21 cellular contexts compared by ENCODE assay signal in the genomic region with DNA sequence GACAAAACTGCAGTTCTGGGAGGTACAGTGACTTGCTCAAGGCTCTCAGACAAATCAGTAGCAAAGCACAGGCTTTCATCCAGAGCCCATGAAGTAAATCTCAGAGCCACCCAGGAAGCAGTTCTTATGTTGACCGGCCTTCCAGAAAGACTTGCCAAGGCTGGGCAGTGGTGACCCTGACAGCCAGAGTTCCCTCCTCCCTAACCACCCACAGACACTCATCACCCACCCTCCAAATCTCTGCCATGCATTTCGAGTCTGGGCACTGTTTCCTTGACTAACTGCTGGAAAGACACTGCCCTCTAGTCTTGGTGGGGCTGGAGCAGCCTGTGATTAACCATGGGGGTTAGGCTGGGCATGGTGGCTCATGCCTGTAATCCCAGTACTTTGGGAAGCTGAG.
"Had no signal": no experiment of that assay in that cellular context is flagged by ENCODE, and none has a peak within 500 bp of the region (broad histone marks: within the 10 kb centered on the region; RNA-seq: fewer than 3 reads in every experiment).

No MANE protein-coding gene starts in this region.

- H3K9me3 ChIP-seq: left lung, pancreas had no signal

- H3K4me3 ChIP-seq: left lung, pancreas had no signal

- H3K27me3 ChIP-seq: brain microvascular endothelial cell, left lung, pancreas had no signal

- H3K27ac Mint-ChIP-seq: activated CD8-positive, alpha-beta memory T cell treated with anti-CD3 and anti-CD28 coated beads, Interleukin-2, amount 10 ng/mL, durations not matched to agents 7 days and 5 days; activated naive CD4-positive, alpha-beta T cell treated with anti-CD3 and anti-CD28 coated beads, Interleukin-2, amount 50 U/mL, for 72 hours; stimulated activated memory B cell treated with anti-CD40 and anti-IgM and Interleukin-4, amounts not matched to agents 10 μg/mL and 1 μg/mL and 100 μg/mL, for 72 hours; T-helper 2 cell treated with Interferon-gamma antibody and Interleukin-4, amounts not matched to agents 5 μg/mL and 100 μg/mL, for 36 hours had no signal

- H3K27ac ChIP-seq: brain microvascular endothelial cell, pancreas had no signal

- H3K9me3 Mint-ChIP-seq: activated T-cell treated with anti-CD3 and anti-CD28 coated beads, Interleukin-2, amount 50 U/mL, for 4 hours; neural crest cell; stimulated activated memory B cell treated with anti-CD40 and anti-IgM and Interleukin-4, amounts not matched to agents 10 μg/mL and 1 μg/mL and 100 μg/mL, for 72 hours; T-helper 2 cell treated with Interferon-gamma antibody and Interleukin-4, amounts not matched to agents 5 μg/mL and 100 μg/mL, for 36 hours had no signal

- H3K36me3 Mint-ChIP-seq: activated CD8-positive, alpha-beta memory T cell treated with anti-CD3 and anti-CD28 coated beads, Interleukin-2, amount 10 ng/mL, durations not matched to agents 7 days and 5 days; activated naive CD4-positive, alpha-beta T cell treated with anti-CD3 and anti-CD28 coated beads, Interleukin-2, amount 50 U/mL, for 72 hours; stimulated activated memory B cell treated with anti-CD40 and anti-IgM and Interleukin-4, amounts not matched to agents 10 μg/mL and 1 μg/mL and 100 μg/mL, for 72 hours had no signal

- DNase-seq: activated CD4-positive, alpha-beta T cell treated with anti-CD3 and anti-CD28 coated beads for 1 hour; activated CD4-positive, alpha-beta T cell treated with anti-CD3 and anti-CD28 coated beads, Interleukin-2, amount 50 U/mL, for 48 hours; activated CD8-positive, alpha-beta memory T cell treated with anti-CD3 and anti-CD28 coated beads, Interleukin-2, amount 10 ng/mL, durations not matched to agents 7 days and 5 days; activated effector memory CD4-positive, alpha-beta T cell treated with anti-CD3 and anti-CD28 coated beads, Interleukin-2, amount 50 U/mL, for 16 hours; activated T-cell treated with anti-CD3 and anti-CD28 coated beads, Interleukin-2, amount 50 U/mL, for 4 hours; amygdala; brain microvascular endothelial cell; cerebellar nuclear complex; dermis blood vessel endothelial cell; erythroblast; glutamatergic neuron; islet precursor cell; left lung; pancreas; small intestine; substantia nigra; SW 1271 had no signal

- H3K4me3 Mint-ChIP-seq: activated CD8-positive, alpha-beta memory T cell treated with anti-CD3 and anti-CD28 coated beads, Interleukin-2, amount 10 ng/mL, durations not matched to agents 7 days and 5 days; activated T-cell treated with anti-CD3 and anti-CD28 coated beads, Interleukin-2, amount 50 U/mL, for 4 hours; neural crest cell; stimulated activated memory B cell treated with anti-CD40 and anti-IgM and Interleukin-4, amounts not matched to agents 10 μg/mL and 1 μg/mL and 100 μg/mL, for 72 hours; T-helper 2 cell treated with Interferon-gamma antibody and Interleukin-4, amounts not matched to agents 5 μg/mL and 100 μg/mL, for 36 hours had no signal

- ATAC-seq: activated CD8-positive, alpha-beta memory T cell treated with anti-CD3 and anti-CD28 coated beads, Interleukin-2, amount 10 ng/mL, durations not matched to agents 7 days and 5 days; activated naive CD4-positive, alpha-beta T cell treated with anti-CD3 and anti-CD28 coated beads, Interleukin-2, amount 50 U/mL, for 72 hours; activated T-cell treated with anti-CD3 and anti-CD28 coated beads, Interleukin-2, amount 50 U/mL, for 4 hours; left lung; pancreas; stimulated activated memory B cell treated with anti-CD40 and anti-IgM and Interleukin-4, amounts not matched to agents 10 μg/mL and 1 μg/mL and 100 μg/mL, for 72 hours had no signal

- H3K27me3 Mint-ChIP-seq: activated CD8-positive, alpha-beta memory T cell treated with anti-CD3 and anti-CD28 coated beads, Interleukin-2, amount 10 ng/mL, durations not matched to agents 7 days and 5 days had no signal

- H3K4me1 Mint-ChIP-seq: activated CD8-positive, alpha-beta memory T cell treated with anti-CD3 and anti-CD28 coated beads, Interleukin-2, amount 10 ng/mL, durations not matched to agents 7 days and 5 days; stimulated activated memory B cell treated with anti-CD40 and anti-IgM and Interleukin-4, amounts not matched to agents 10 μg/mL and 1 μg/mL and 100 μg/mL, for 72 hours had no signal

- H3K36me3 ChIP-seq: brain microvascular endothelial cell, left lung, pancreas had no signal
